ENCODE assay signal across 6 cellular contexts in the genomic region with DNA sequence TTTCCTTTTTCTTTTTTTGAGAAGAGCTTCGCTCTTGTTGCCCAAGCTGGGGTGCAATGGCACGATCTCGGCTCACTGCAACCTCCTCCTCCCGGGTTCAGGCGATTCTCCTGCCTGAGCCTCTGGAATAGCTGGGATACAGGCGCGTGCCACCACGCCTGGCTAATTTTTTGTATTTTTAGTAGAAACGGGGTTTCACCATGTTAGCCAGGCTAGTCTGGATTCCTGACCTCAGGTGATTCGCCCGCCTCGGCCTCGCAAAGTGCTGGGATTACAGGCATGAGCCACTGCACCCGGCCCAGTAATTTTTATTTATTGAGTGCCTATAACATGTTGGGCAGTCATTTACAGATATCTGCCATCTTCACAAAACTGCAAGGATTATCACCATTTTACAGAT. TPM values are rescaled to one million over a fixed set of nuclear protein-coding genes. Genes with fewer than 3 reads are reported as not detected.
DNase-seq lines count a peak whose midpoint lies in the region; ATAC-seq and TF ChIP-seq lines count a peak whose summit lies in the region.
"Not testable (repeated sequence)": the region's sequence is repeated elsewhere in the genome, so short reads cannot be mapped to it uniquely, and the experiment has no call there.

No MANE protein-coding gene starts in this region.

- H3K36me3 Mint-ChIP-seq in activated CD4-positive, alpha-beta T cell treated with anti-CD3 and anti-CD28 coated beads, Interleukin-2, amount 10 ng/mL, durations not matched to agents 24 days and 14 days (ENCODE audit: low read depth): peaks cover 42% of the 10 kb centered on the region

- H3K4me3 ChIP-seq in ACC112 (ENCODE audit: low read depth, low read length) (peak overlapping the region; percentile 99), cardiac fibroblast (replicated peaks in 1 of 2; ENCODE audit: low read depth in 2 of 2, low read length in 2 of 2) (peak overlapping the region; percentile 89 to 93), prostate gland (peak overlapping the region; percentile 5 to 79)
- not testable (repeated sequence) for H3K4me3 ChIP-seq in IMR-90 (ENCODE audit: insufficient read depth, low read depth, low read length); hepatocyte

- peak overlapping the region; percentile 93 for H3K4me3 Mint-ChIP-seq in activated CD4-positive, alpha-beta T cell treated with anti-CD3 and anti-CD28 coated beads, Interleukin-2, amount 10 ng/mL, durations not matched to agents 24 days and 14 days

- H2AK5ac ChIP-seq in IMR-90 (ENCODE audit: low read depth, low read length): not testable (repeated sequence)

- H2BK15ac ChIP-seq in IMR-90 (ENCODE audit: low read depth, low read length): not testable (repeated sequence)

- TF ChIP-seq POLR2A in IMR-90 (IDR thresholded peaks at IDR 0.05; ENCODE audit: low read depth, low read length); prostate gland (IDR thresholded peaks at IDR 0.05): not testable (repeated sequence)

- peaks cover 22% of the 10 kb centered on the region for H3K4me1 Mint-ChIP-seq in activated CD4-positive, alpha-beta T cell treated with anti-CD3 and anti-CD28 coated beads, Interleukin-2, amount 10 ng/mL, durations not matched to agents 24 days and 14 days

- H3K9me1 ChIP-seq in IMR-90 (ENCODE audit: insufficient read depth, low read length): not testable (repeated sequence)

- CTCF ChIA-PET in IMR-90 (lab: Yijun Ruan, JAX): interaction anchor here (0.6 to 1.0 kb wide), 2 partner anchors 335 to 389 kb away, joined by 3 to 5 read pairs; no protein-coding TSS in a partner anchor

- H4K91ac ChIP-seq in IMR-90 (ENCODE audit: insufficient read depth, low read depth, low read length): not testable (repeated sequence)

- not testable (repeated sequence) for H3K18ac ChIP-seq in IMR-90 (ENCODE audit: low read depth, low read length)

- not testable (repeated sequence) for H2BK120ac ChIP-seq in IMR-90 (ENCODE audit: low read depth, low read length)

- intact Hi-C loops in IMR-90 (cut with micrococcal nuclease); activated CD4-positive, alpha-beta T cell treated with anti-CD3 and anti-CD28 coated beads, Interleukin-2, amount 10 ng/mL, durations not matched to agents 24 days and 14 days (cut with micrococcal nuclease); prostate gland (cut with DNase I): not testable (repeated sequence)

- not testable (repeated sequence) for TF ChIP-seq RAD21 in IMR-90 (IDR thresholded peaks at IDR 0.05; ENCODE audit: low read length)

- H3K9ac ChIP-seq in IMR-90 (ENCODE audit: low read depth, low read length): not testable (repeated sequence)

- not testable (repeated sequence) for H3K9me3 ChIP-seq in IMR-90 (ENCODE audit: control insufficient read depth, insufficient read depth, low read length); hepatocyte (ENCODE audit: low read depth); prostate gland

- dilution Hi-C loops in IMR-90 (cut with HindIII; ENCODE audit: low sequenced_read_pairs, unreplicated experiment): not testable (repeated sequence)

- not testable (repeated sequence) for H2BK5ac ChIP-seq in IMR-90 (ENCODE audit: low read depth, low read length, poor library complexity, severe bottlenecking)

- BruUV-seq in IMR-90 (replicated peaks; lab: Mats Ljungman, UMichigan): not testable (repeated sequence)

- not testable (repeated sequence) for H4K8ac ChIP-seq in IMR-90 (ENCODE audit: low read depth in 2 of 2, low read length in 2 of 2)

- not testable (repeated sequence) for H3K9me2 ChIP-seq in hepatocyte (replicated peaks; ENCODE audit: insufficient read depth)

- not testable (repeated sequence) for H2AK9ac ChIP-seq in IMR-90 (replicated peaks; ENCODE audit: low read depth, low read length, poor library complexity)

- not testable (repeated sequence) for H3K27me3 Mint-ChIP-seq in activated CD4-positive, alpha-beta T cell treated with anti-CD3 and anti-CD28 coated beads, Interleukin-2, amount 10 ng/mL, durations not matched to agents 24 days and 14 days

- H3K27ac ChIP-seq in ACC112 (ENCODE audit: low read depth, low read length); IMR-90 (ENCODE audit: insufficient read depth, low read length); hepatocyte; prostate gland: not testable (repeated sequence)

- peak overlapping the region; percentile 80 for H3K4me2 ChIP-seq in IMR-90 (ENCODE audit: low read depth, low read length)
- peak overlapping the region; percentile 81 for H3K4me2 ChIP-seq in hepatocyte

- H3K9me3 Mint-ChIP-seq in activated CD4-positive, alpha-beta T cell treated with anti-CD3 and anti-CD28 coated beads, Interleukin-2, amount 10 ng/mL, durations not matched to agents 24 days and 14 days: not testable (repeated sequence)

- peak overlapping the region; percentile 12; the same call in 1 of the 2 replicates for H3K23ac ChIP-seq in IMR-90 (ENCODE audit: low read depth, low read length)

- not testable (repeated sequence) for ATAC-seq in IMR-90 (ENCODE audit: low read depth)

- not testable (repeated sequence) for H3K14ac ChIP-seq in IMR-90 (replicated peaks; ENCODE audit: low read depth, low read length)

- TF ChIP-seq CTCF in IMR-90 (conservative IDR thresholded peaks at IDR 0.05; ENCODE audit: low read depth, low read length); cardiac fibroblast (IDR thresholded peaks at IDR 0.05; ENCODE audit: low read depth, low read length); hepatocyte (IDR thresholded peaks at IDR 0.05; ENCODE audit: poor library complexity); prostate gland (IDR thresholded peaks at IDR 0.05): not testable (repeated sequence)

- not testable (repeated sequence) for DNase-seq in IMR-90; activated CD4-positive, alpha-beta T cell treated with anti-CD3 and anti-CD28 coated beads, Interleukin-2, amount 10 ng/mL, durations not matched to agents 24 days and 14 days; cardiac fibroblast (ENCODE audit: low read depth in 2 of 2); hepatocyte (ENCODE audit: low spot score); prostate gland (ENCODE audit: low spot score)

- not testable (repeated sequence) for H3K4me1 ChIP-seq in ACC112 (ENCODE audit: control insufficient read depth, insufficient read depth, low read length, unreplicated experiment); IMR-90 (ENCODE audit: control insufficient read depth, insufficient read depth, low read length); hepatocyte (ENCODE audit: insufficient read depth); prostate gland (replicated peaks)

- 63% methylated on average over 1 of the region's 14 CpGs; no CpG with 5 or more reads in 1 of the 2 experiments for WGBS in IMR-90 (ENCODE audit: extremely low coverage in 2 of 2, insufficient read length in 1 of 2), 2 experiments
- 82% methylated on average over 14 of the region's 14 CpGs for WGBS in hepatocyte (ENCODE audit: low lambda C conversion rate, missing lambda C conversion rate)
- WGBS in prostate gland: 71% methylated on average over 14 of the region's 14 CpGs

- in situ Hi-C loops in IMR-90 (cut with MboI; ENCODE audit: low sequenced_read_pairs): not testable (repeated sequence)

- peak overlapping the region; percentile 71 for H3K27ac Mint-ChIP-seq in activated CD4-positive, alpha-beta T cell treated with anti-CD3 and anti-CD28 coated beads, Interleukin-2, amount 10 ng/mL, durations not matched to agents 24 days and 14 days

- not testable (repeated sequence) for H3K56ac ChIP-seq in IMR-90 (ENCODE audit: extremely low read depth, insufficient read depth, low read length)

- H3K27me3 ChIP-seq in ACC112 (ENCODE audit: insufficient read depth, low read length); IMR-90 (ENCODE audit: control insufficient read depth, insufficient read depth, low read length); hepatocyte; prostate gland (replicated peaks; ENCODE audit: insufficient read depth): not testable (repeated sequence)

- not testable (repeated sequence) for H2BK20ac ChIP-seq in IMR-90 (ENCODE audit: low read depth, low read length)

- not testable (repeated sequence) for H4K5ac ChIP-seq in IMR-90 (ENCODE audit: low read depth, low read length)

- not testable (repeated sequence) for H2AFZ ChIP-seq in ACC112 (ENCODE audit: low read length, unreplicated experiment); IMR-90 (replicated peaks; ENCODE audit: low read length, poor library complexity); hepatocyte

- H3K36me3 ChIP-seq in ACC112 (ENCODE audit: insufficient read depth, low read length): peaks cover 15% of the 10 kb centered on the region
- H3K36me3 ChIP-seq in IMR-90 (ENCODE audit: control insufficient read depth, insufficient read depth, low read length); hepatocyte (replicated peaks; ENCODE audit: insufficient read depth, low read depth); prostate gland: not testable (repeated sequence)

- H3K79me2 ChIP-seq in ACC112 (ENCODE audit: control insufficient read depth, insufficient read depth, low read length, unreplicated experiment): peaks cover 47% of the 10 kb centered on the region
- peaks cover 78% of the 10 kb centered on the region for H3K79me2 ChIP-seq in hepatocyte

- H4K20me1 ChIP-seq in IMR-90 (ENCODE audit: insufficient read depth, low read length) (peaks cover 24% of the 10 kb centered on the region), hepatocyte (ENCODE audit: insufficient read depth, poor library complexity, severe bottlenecking) (peaks cover 17% of the 10 kb centered on the region)

- peaks cover 10 to 36% of the 10 kb centered on the region in 2 experiments for H3K79me1 ChIP-seq in IMR-90 (ENCODE audit: low read depth in 1 of 2, low read length in 2 of 2)

- POLR2A ChIA-PET in IMR-90 (lab: Charles Lee; ENCODE audit: unreplicated experiment): not testable (repeated sequence)

- not testable (repeated sequence) for H3K4ac ChIP-seq in IMR-90 (ENCODE audit: low read depth, low read length)

RNA-seq across cellular contexts. Expression of gene TTC9C, which starts 1.8 kb away (rescaled TPM):
- 37.1 and 45.5 TPM in 2 replicates for total RNA-seq in IMR-90 (2012; rRNA removed)
- 29.1 and 32.9 TPM in 2 replicates for polyA plus RNA-seq in IMR-90 (2012; rRNA removed)
- polyA plus RNA-seq in IMR-90 (2012; cell fraction: cytosol; rRNA removed): 24.4 and 25.0 TPM in 2 replicates
- polyA plus RNA-seq in IMR-90 (2012; cell fraction: nucleus; rRNA removed; ENCODE audit: low replicate concordance): 13.9 and 30.1 TPM in 2 replicates
- 32.7 and 33.3 TPM in 2 replicates for total RNA-seq in activated CD4-positive, alpha-beta T cell treated with anti-CD3 and anti-CD28 coated beads, Interleukin-2, amount 10 ng/mL, durations not matched to agents 24 days and 14 days
- total RNA-seq in hepatocyte: 26.3 and 35.0 TPM in 2 replicates
- polyA plus RNA-seq in hepatocyte: 35.4 and 39.9 TPM in 2 replicates
- total RNA-seq in prostate gland: 10 to 100 TPM; 25.1 to 25.5 TPM

RNA-seq across cellular contexts. Expression of gene HNRNPUL2, which starts 2.8 kb away (rescaled TPM):
- total RNA-seq in IMR-90 (2012; rRNA removed) (3.9 and 5.0 TPM in 2 replicates), hepatocyte (14.0 and 15.4 TPM in 2 replicates), prostate gland (10 to 100 TPM; 26.6 to 33.5 TPM)
- polyA plus RNA-seq in IMR-90 (2012; rRNA removed) (25.5 and 30.2 TPM in 2 replicates), hepatocyte (2.3 and 3.7 TPM in 2 replicates)
- 6.1 and 10.8 TPM in 2 replicates for polyA plus RNA-seq in IMR-90 (2012; cell fraction: cytosol; rRNA removed)
- polyA plus RNA-seq in IMR-90 (2012; cell fraction: nucleus; rRNA removed; ENCODE audit: low replicate concordance): 5.3 and 17.3 TPM in 2 replicates
- total RNA-seq in activated CD4-positive, alpha-beta T cell treated with anti-CD3 and anti-CD28 coated beads, Interleukin-2, amount 10 ng/mL, durations not matched to agents 24 days and 14 days: 60.5 and 60.6 TPM in 2 replicates

RNA-seq across cellular contexts. Expression of gene GNG3, which starts 22.6 kb away (rescaled TPM):
- total RNA-seq in IMR-90 (2012; rRNA removed) (not detected in 2 replicates), hepatocyte (0.23 and 0.24 TPM in 2 replicates), prostate gland (not detected)
- polyA plus RNA-seq in IMR-90 (2012; rRNA removed) (not detected in 2 replicates), hepatocyte (0.41 and 1.2 TPM in 2 replicates)
- polyA plus RNA-seq in IMR-90 (2012; cell fraction: cytosol; rRNA removed): 0.04 TPM in 1 of 2 replicates, not detected in the other
- polyA plus RNA-seq in IMR-90 (2012; cell fraction: nucleus; rRNA removed; ENCODE audit: low replicate concordance): 0.08 and 0.09 TPM in 2 replicates
- total RNA-seq in activated CD4-positive, alpha-beta T cell treated with anti-CD3 and anti-CD28 coated beads, Interleukin-2, amount 10 ng/mL, durations not matched to agents 24 days and 14 days: 0.24 TPM in 1 of 2 replicates, not detected in the other

RNA-seq across cellular contexts. Expression of gene BSCL2, which starts 22.9 kb away (rescaled TPM):
- 19.4 and 26.2 TPM in 2 replicates for total RNA-seq in IMR-90 (2012; rRNA removed)
- 46.0 and 47.1 TPM in 2 replicates for polyA plus RNA-seq in IMR-90 (2012; rRNA removed)
- polyA plus RNA-seq in IMR-90 (2012; cell fraction: cytosol; rRNA removed): 37.9 and 52.3 TPM in 2 replicates
- 39.4 and 80.6 TPM in 2 replicates for polyA plus RNA-seq in IMR-90 (2012; cell fraction: nucleus; rRNA removed; ENCODE audit: low replicate concordance)
- total RNA-seq in activated CD4-positive, alpha-beta T cell treated with anti-CD3 and anti-CD28 coated beads, Interleukin-2, amount 10 ng/mL, durations not matched to agents 24 days and 14 days: 29.6 and 32.4 TPM in 2 replicates
- total RNA-seq in hepatocyte: 39.3 and 49.2 TPM in 2 replicates
- 78.7 and 81.0 TPM in 2 replicates for polyA plus RNA-seq in hepatocyte
- total RNA-seq in prostate gland: 100 to 1,000 TPM; 148 to 187 TPM

RNA-seq across cellular contexts. Expression of gene ZBTB3, which starts 23.9 kb away (rescaled TPM):
- 7.8 and 8.1 TPM in 2 replicates for total RNA-seq in IMR-90 (2012; rRNA removed)
- polyA plus RNA-seq in IMR-90 (2012; rRNA removed): 2.3 and 3.4 TPM in 2 replicates
- polyA plus RNA-seq in IMR-90 (2012; cell fraction: cytosol; rRNA removed): 3.3 and 3.4 TPM in 2 replicates
- 2.0 and 2.5 TPM in 2 replicates for polyA plus RNA-seq in IMR-90 (2012; cell fraction: nucleus; rRNA removed; ENCODE audit: low replicate concordance)
- 7.5 and 11.1 TPM in 2 replicates for total RNA-seq in activated CD4-positive, alpha-beta T cell treated with anti-CD3 and anti-CD28 coated beads, Interleukin-2, amount 10 ng/mL, durations not matched to agents 24 days and 14 days
- 7.0 and 11.0 TPM in 2 replicates for total RNA-seq in hepatocyte
- polyA plus RNA-seq in hepatocyte: 4.0 and 4.3 TPM in 2 replicates
- 10 to 100 TPM; 14.8 to 19.1 TPM for total RNA-seq in prostate gland
